In genomic region chr14:76812093-76812421, GRCh38 we compare ENCODE assay signal across 8 cellular contexts. TPM values are rescaled to one million over a fixed set of nuclear protein-coding genes. Genes with fewer than 3 reads are reported as not detected.
DNase-seq lines count a peak whose midpoint lies in the region; ATAC-seq, FAIRE-seq and TF ChIP-seq lines count a peak whose summit lies in the region.

No MANE protein-coding gene starts in this region.

- peak; percentile 41 for DNase-seq in GM12865 (ENCODE audit: low read depth)
- DNase-seq in SJSA1 (ENCODE audit: low read depth in 1 of 2, low spot score in 2 of 2) = peak in 1 of 2 experiments; percentile 16
- no peak for DNase-seq in epithelial cell of proximal tubule (ENCODE audit: low read depth)
- DNase-seq in HTR-8/SVneo (ENCODE audit: insufficient read length, low spot score) = no peak
- no peak for DNase-seq in islet precursor cell
- no peak for DNase-seq in cerebellar nuclear complex (lab: John Stamatoyannopoulos, UW)

- no peak for TF ChIP-seq EP300 in neural cell (conservative IDR thresholded peaks at IDR 0.05; ENCODE audit: poor library complexity, severe bottlenecking)

- ATAC-seq in HG02610 (IDR thresholded peaks at IDR 0.05; ENCODE audit: unreplicated experiment) = peak; percentile 11

- H4K20me1 ChIP-seq in neural cell (ENCODE audit: insufficient read depth) = no peaks in the 10 kb centered on the region

- no peaks in the 10 kb centered on the region for H3K9me3 ChIP-seq in SJSA1 (replicated peaks)
- H3K9me3 ChIP-seq in neural cell (ENCODE audit: low read length) = no peaks in the 10 kb centered on the region

- peak overlapping the region; percentile 7; the same call in 1 of the 2 replicates for H3K27ac ChIP-seq in SJSA1
- H3K27ac ChIP-seq in neural cell (ENCODE audit: low read length) = no peak overlapping the region

- H3K36me3 ChIP-seq in SJSA1 (peaks cover 2% of the 10 kb centered on the region; the same call in 1 of the 2 replicates), neural cell (ENCODE audit: insufficient read depth, low read length) (no peaks in the 10 kb centered on the region)

- FAIRE-seq in HTR-8/SVneo (lab: Jason Lieb, UNC) = no peak

- H3K79me2 ChIP-seq in neural cell (replicated peaks; ENCODE audit: insufficient read depth, low read length) = no peaks in the 10 kb centered on the region

- peak overlapping the region; percentile 83 for H3K9ac ChIP-seq in neural cell (ENCODE audit: low read length)

- no peaks in the 10 kb centered on the region for H3K27me3 ChIP-seq in SJSA1 (replicated peaks)
- no peaks in the 10 kb centered on the region for H3K27me3 ChIP-seq in neural cell (ENCODE audit: insufficient read depth, low read depth, low read length)

- TF ChIP-seq RAD21 in neural cell (conservative IDR thresholded peaks at IDR 0.05) = no peak

- no peaks in the 10 kb centered on the region for H3K9me2 ChIP-seq in neural cell (ENCODE audit: insufficient read depth, low read length)

- H3K4me3 ChIP-seq in GM12865 (ENCODE audit: low read depth, low read length) (peak overlapping the region; percentile 84), SJSA1 (peak overlapping the region; percentile 74), epithelial cell of proximal tubule (ENCODE audit: low read depth, low read length) (peak overlapping the region; percentile 93), neural cell (ENCODE audit: low read length) (peak overlapping the region; percentile 95)

- H3K4me1 ChIP-seq in SJSA1 (replicated peaks) = peaks cover 19% of the 10 kb centered on the region

- peak overlapping the region; percentile 65 for H3K4me2 ChIP-seq in neural cell (ENCODE audit: low read length)

- TF ChIP-seq CTCF in GM12865 (IDR thresholded peaks at IDR 0.05; ENCODE audit: insufficient read depth, low read depth, low read length, missing control alignments) (no peak), epithelial cell of proximal tubule (conservative IDR thresholded peaks at IDR 0.05; ENCODE audit: low read depth, low read length) (no peak), neural cell (IDR thresholded peaks at IDR 0.05; ENCODE audit: poor library complexity, severe bottlenecking) (no peak)

- H2AFZ ChIP-seq in neural cell (ENCODE audit: low read depth, low read length) = peak overlapping the region; percentile 46

- H3F3A ChIP-seq in neural cell (ENCODE audit: insufficient read depth, low read length, poor library complexity, severe bottlenecking) = no peaks in the 10 kb centered on the region

TF ChIP-seq in neural cell, 6 proteins besides CTCF, POLR2A, EP300 and RAD21:
- TF ChIP-seq SMC3 (conservative IDR thresholded peaks at IDR 0.05; ENCODE audit: poor library complexity) (no peak), REST (IDR thresholded peaks at IDR 0.05; ENCODE audit: borderline replicate concordance) (no peak), EZH2 (IDR thresholded peaks at IDR 0.05; ENCODE audit: borderline replicate concordance, insufficient read depth, low read length, poor library complexity, severe bottlenecking) (no peak), MXI1 (conservative IDR thresholded peaks at IDR 0.05; ENCODE audit: poor library complexity, severe bottlenecking) (no peak)

RNA-seq across cellular contexts. Expression of gene ANGEL1, which starts 0.6 kb away (rescaled TPM):
- total RNA-seq in SJSA1 (2014; rRNA removed; shearing (Covaris generic)) = 3.0 and 4.7 TPM in 2 replicates
- 7.8 and 10.1 TPM in 2 replicates for total RNA-seq in epithelial cell of proximal tubule
- polyA plus RNA-seq in neural cell = 18.4 and 19.2 TPM in 2 replicates
- polyA minus RNA-seq in neural cell = 15.8 and 17.5 TPM in 2 replicates

RNA-seq across cellular contexts. Expression of gene LRRC74A, which starts 14.2 kb away (rescaled TPM):
- total RNA-seq in SJSA1 (2014; rRNA removed; shearing (Covaris generic)) = not detected in 2 replicates
- not detected in 2 replicates for total RNA-seq in epithelial cell of proximal tubule
- not detected in 2 replicates for polyA plus RNA-seq in neural cell
- not detected in 2 replicates for polyA minus RNA-seq in neural cell

RNA-seq across cellular contexts. Expression of gene VASH1, which starts 50.8 kb away (rescaled TPM):
- 0.13 TPM in 1 of 2 replicates, not detected in the other for total RNA-seq in SJSA1 (2014; rRNA removed; shearing (Covaris generic))
- total RNA-seq in epithelial cell of proximal tubule = 2.5 and 2.9 TPM in 2 replicates
- 26.8 and 29.4 TPM in 2 replicates for polyA plus RNA-seq in neural cell
- 46.3 and 50.2 TPM in 2 replicates for polyA minus RNA-seq in neural cell
